In the genomic region with DNA sequence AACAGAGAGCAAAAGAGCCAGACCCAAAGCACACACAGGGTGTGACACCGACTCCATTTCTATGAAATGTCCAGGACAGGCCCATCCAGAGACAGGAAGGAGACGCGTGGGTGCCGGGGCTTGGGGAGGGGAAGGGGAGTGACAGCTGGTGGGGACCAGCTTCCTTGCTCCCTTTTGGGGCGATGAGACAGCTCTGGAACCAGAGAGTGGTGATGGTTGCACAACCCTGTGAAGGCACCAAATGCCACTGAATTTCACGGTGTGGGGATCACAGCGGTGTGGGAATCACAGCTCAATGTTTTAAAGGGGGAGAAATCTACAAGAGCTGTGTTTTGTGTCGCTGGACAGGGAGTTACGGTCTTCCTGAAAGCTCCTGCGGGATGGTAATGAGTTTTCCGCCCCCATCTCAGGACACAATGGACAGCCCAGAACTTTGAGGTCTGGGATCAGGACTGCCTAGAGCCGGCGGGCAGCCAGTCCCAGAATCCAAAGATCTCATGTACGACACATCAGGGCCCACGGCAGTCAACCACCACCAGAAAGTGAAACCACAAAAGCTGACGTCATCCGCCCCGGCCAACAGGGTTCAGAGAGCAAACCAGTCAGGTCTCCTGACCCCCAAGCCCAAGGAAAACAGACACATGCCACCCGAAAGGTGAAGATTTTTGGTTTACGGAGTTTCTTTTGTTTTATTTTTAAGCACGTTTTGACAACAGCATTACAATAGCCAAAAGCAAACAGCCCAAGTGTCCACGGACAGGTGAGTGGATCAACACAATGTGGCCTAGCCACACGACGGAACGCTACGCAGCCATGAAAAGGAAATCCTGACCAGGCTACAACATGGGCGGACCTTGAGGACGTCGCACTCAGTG, we compare ENCODE assay signal across 9 cellular contexts. TPM values are rescaled to one million over a fixed set of nuclear protein-coding genes. Genes with fewer than 3 reads are reported as not detected.
DNase-seq lines count a peak whose midpoint lies in the region; ATAC-seq and TF ChIP-seq lines count a peak whose summit lies in the region.
"Had no signal": no experiment of that assay in that cellular context is flagged by ENCODE, and none has a peak within 500 bp of the region (broad histone marks: within the 10 kb centered on the region; RNA-seq: fewer than 3 reads in every experiment).

No MANE protein-coding gene starts in this region.

- peaks cover 51% of the 10 kb centered on the region for H3K79me2 ChIP-seq in trophoblast cell (ENCODE audit: control insufficient read depth, insufficient read depth, low read length, poor library complexity)

- no peak overlapping the region for H3K14ac ChIP-seq in trophoblast cell (ENCODE audit: low read length)

- no peak overlapping the region for H4K8ac ChIP-seq in trophoblast cell (ENCODE audit: low read depth, low read length)

- H3K9me3 ChIP-seq in trophoblast cell (ENCODE audit: insufficient read depth, low read depth, low read length), result no peaks in the 10 kb centered on the region
- no peaks in the 10 kb centered on the region for H3K9me3 ChIP-seq in thymus (ENCODE audit: control insufficient read depth)

- H3K36me3 ChIP-seq in trophoblast cell (ENCODE audit: control insufficient read depth in 1 of 2, insufficient read depth in 2 of 2, low read length in 2 of 2) (peaks cover 34 to 43% of the 10 kb centered on the region in 2 experiments), thymus (ENCODE audit: control insufficient read depth, insufficient read depth) (peaks cover 45% of the 10 kb centered on the region)

- H3K9ac ChIP-seq in trophoblast cell (ENCODE audit: low read length), result no peak overlapping the region

- H4K91ac ChIP-seq in trophoblast cell (ENCODE audit: low read depth, low read length), result peak overlapping the region; percentile 7

- H3K27me3 Mint-ChIP-seq in mesothelial cell of epicardium (ENCODE audit: low read depth), result no peaks in the 10 kb centered on the region

- no peak overlapping the region for H3K23ac ChIP-seq in trophoblast cell (ENCODE audit: low read length)

- H3K36me3 Mint-ChIP-seq in mesothelial cell of epicardium, result peaks cover 21% of the 10 kb centered on the region

- no peak for ATAC-seq in HG02970 (IDR thresholded peaks at IDR 0.05; ENCODE audit: low FRiP score, unreplicated experiment)

- H3K27me3 ChIP-seq in trophoblast cell (ENCODE audit: insufficient read depth, low read length) (no peaks in the 10 kb centered on the region), thymus (ENCODE audit: control insufficient read depth, insufficient read depth) (no peaks in the 10 kb centered on the region)

- H2AFZ ChIP-seq in trophoblast cell (ENCODE audit: insufficient read depth, low read length, poor library complexity), result no peak overlapping the region

- no peak overlapping the region for H2BK12ac ChIP-seq in trophoblast cell (ENCODE audit: low read length)

- no peak overlapping the region for H3K27ac Mint-ChIP-seq in mesothelial cell of epicardium

- no peak overlapping the region for H4K12ac ChIP-seq in trophoblast cell (ENCODE audit: low read depth, low read length)

- H3K4me3 Mint-ChIP-seq in mesothelial cell of epicardium, result no peak overlapping the region

- peak overlapping the region; percentile 96 for H3K4ac ChIP-seq in trophoblast cell (ENCODE audit: low read depth, low read length)

- H3K4me2 ChIP-seq in trophoblast cell (ENCODE audit: low read length), result no peak overlapping the region

- no peak overlapping the region for H3K18ac ChIP-seq in trophoblast cell (ENCODE audit: low read length)

- H3K4me1 ChIP-seq in trophoblast cell (ENCODE audit: control insufficient read depth in 1 of 2, insufficient read depth in 2 of 2, low read length in 2 of 2), result peaks cover 21 to 22% of the 10 kb centered on the region in 2 experiments
- H3K4me1 ChIP-seq in thymus (ENCODE audit: control insufficient read depth, insufficient read depth, low read length), result peaks cover 23% of the 10 kb centered on the region

- no peaks in the 10 kb centered on the region for H3K9me3 Mint-ChIP-seq in mesothelial cell of epicardium

- no peak overlapping the region for H2BK120ac ChIP-seq in trophoblast cell (ENCODE audit: insufficient read depth, low read length, poor library complexity)

- H3K79me1 ChIP-seq in trophoblast cell (ENCODE audit: low read length), result no peaks in the 10 kb centered on the region

- TF ChIP-seq CTCF in epithelial cell of proximal tubule (conservative IDR thresholded peaks at IDR 0.05; ENCODE audit: low read depth, low read length) (no peak), mesothelial cell of epicardium (IDR thresholded peaks at IDR 0.05; ENCODE audit: unreplicated experiment) (no peak)

- DNase-seq in HK-2 (ENCODE audit: unreplicated experiment), result peak; percentile 58
- peak; percentile 77 for DNase-seq in activated CD8-positive, alpha-beta memory T cell treated with anti-CD3 and anti-CD28 coated beads, Interleukin-2, amount 50 U/mL, for 4 hours
- peak; percentile 36 for DNase-seq in epithelial cell of proximal tubule (ENCODE audit: low read depth)
- DNase-seq in trophoblast cell, result peak; percentile 26 to 44
- no peak for DNase-seq in mesothelial cell of epicardium (ENCODE audit: low spot score in 2 of 2, unreplicated experiment in 2 of 2)
- DNase-seq in NCI-H1930 (lab: John Stamatoyannopoulos, UW), result no peak

- no peak overlapping the region for H2BK5ac ChIP-seq in trophoblast cell (ENCODE audit: low read depth, low read length, poor library complexity)

- H3K27ac ChIP-seq in trophoblast cell (ENCODE audit: low read depth, low read length), result no peak overlapping the region
- H3K27ac ChIP-seq in thymus (ENCODE audit: low read depth), result peak overlapping the region; percentile 83

- no CpG with 5 or more reads among the region's 29 CpGs for WGBS in trophoblast cell (ENCODE audit: extremely low coverage, insufficient coverage, insufficient read length)
- 56% methylated on average over 29 of the region's 29 CpGs for WGBS in thymus

- H3K4me1 Mint-ChIP-seq in mesothelial cell of epicardium, result peaks cover 4% of the 10 kb centered on the region

- H2AK5ac ChIP-seq in trophoblast cell (ENCODE audit: low read length), result no peak overlapping the region

- H3K4me3 ChIP-seq in epithelial cell of proximal tubule (ENCODE audit: low read depth, low read length) (peak overlapping the region; percentile 37), trophoblast cell (ENCODE audit: low read depth, low read length) (no peak overlapping the region), thymus (ENCODE audit: low read length) (peak overlapping the region; percentile 37)

RNA-seq across cellular contexts. Expression of gene SGTA, which starts 7.3 kb away (rescaled TPM):
- total RNA-seq in epithelial cell of proximal tubule (106 and 113 TPM in 2 replicates), mesothelial cell of epicardium (58.2 to 64.0 TPM (median 61.3 TPM) in 3 replicates)
- 104 and 107 TPM in 2 replicates for polyA plus RNA-seq in trophoblast cell (2013)
- 55.4 TPM for polyA plus RNA-seq in thymus

RNA-seq across cellular contexts. Expression of gene THOP1, which starts 9.5 kb away (rescaled TPM):
- 148 and 204 TPM in 2 replicates for total RNA-seq in epithelial cell of proximal tubule
- 71.6 and 74.6 TPM in 2 replicates for polyA plus RNA-seq in trophoblast cell (2013)
- polyA plus RNA-seq in thymus, result 93.9 TPM
- total RNA-seq in mesothelial cell of epicardium, result 74.1 to 80.8 TPM (median 79.5 TPM) in 3 replicates

RNA-seq across cellular contexts. Expression of gene SLC39A3, which starts 36.0 kb away (rescaled TPM):
- total RNA-seq in epithelial cell of proximal tubule (42.4 and 53.1 TPM in 2 replicates), mesothelial cell of epicardium (27.5 to 29.7 TPM (median 28.8 TPM) in 3 replicates)
- 22.5 and 23.8 TPM in 2 replicates for polyA plus RNA-seq in trophoblast cell (2013)
- polyA plus RNA-seq in thymus, result 19.2 TPM

RNA-seq across cellular contexts. Expression of gene ZNF554, which starts 43.9 kb away (rescaled TPM):
- total RNA-seq in epithelial cell of proximal tubule (1.9 and 2.5 TPM in 2 replicates), mesothelial cell of epicardium (12.6 to 13.3 TPM (median 13.2 TPM) in 3 replicates)
- polyA plus RNA-seq in trophoblast cell (2013), result 4.9 and 5.0 TPM in 2 replicates
- polyA plus RNA-seq in thymus, result 7.1 TPM

RNA-seq across cellular contexts. Expression of gene DIRAS1, which starts 54.6 kb away (rescaled TPM):
- 0.94 TPM in 1 of 2 replicates, not detected in the other for total RNA-seq in epithelial cell of proximal tubule
- polyA plus RNA-seq in trophoblast cell (2013), result 0.25 and 0.42 TPM in 2 replicates
- polyA plus RNA-seq in thymus, result 0.27 TPM
- 3.0 to 3.5 TPM (median 3.2 TPM) in 3 replicates for total RNA-seq in mesothelial cell of epicardium
- total RNA-seq: HT1080 had no signal

Comparison
In these comparisons a context has a peak if more than half of its experiments do, and no peak if none do; other contexts are left out.
1. DNase-seq: peak in HK-2 (single experiment), activated CD8-positive, alpha-beta memory T cell treated with anti-CD3 and anti-CD28 coated beads, Interleukin-2, amount 50 U/mL, for 4 hours (single experiment), epithelial cell of proximal tubule (single experiment) and trophoblast cell (2 of 2); none in mesothelial cell of epicardium (0 of 2) and NCI-H1930 (0 of 2).